In the genomic region with DNA sequence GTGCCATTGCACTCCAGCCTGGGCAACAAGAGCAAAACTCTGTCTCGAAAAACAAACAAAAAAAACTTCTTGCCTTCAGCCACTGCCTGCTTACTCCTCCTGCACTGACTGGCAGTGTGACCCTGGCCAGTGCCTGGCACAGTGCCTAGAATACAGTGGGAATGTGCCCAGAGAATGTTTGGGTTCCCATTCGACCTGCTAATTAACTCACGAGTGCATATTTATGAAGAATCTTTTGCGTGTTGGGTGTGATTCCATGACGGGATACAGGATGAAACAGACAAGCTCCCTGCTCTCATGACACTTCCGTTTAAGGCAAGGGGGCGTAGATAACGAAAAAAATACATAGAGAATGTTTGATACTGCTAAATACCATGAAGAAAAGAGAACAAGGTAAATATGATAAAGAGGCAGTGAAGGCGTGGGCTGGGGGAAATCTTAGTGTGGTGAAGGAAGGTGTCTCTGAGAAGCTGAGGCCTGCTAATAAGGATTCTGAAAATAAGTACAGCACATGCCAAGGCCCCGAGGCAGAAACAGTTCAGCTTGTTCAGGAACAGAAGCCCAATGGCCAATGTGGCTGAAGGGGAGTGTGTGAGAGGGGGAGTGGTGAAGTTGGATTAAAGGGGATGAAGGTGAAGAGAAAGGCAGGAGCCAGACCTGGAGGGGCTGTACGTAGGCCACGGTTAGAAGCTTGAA, we compare ENCODE assay signal across 13 cellular contexts. TPM values are rescaled to one million over a fixed set of nuclear protein-coding genes. Genes with fewer than 3 reads are reported as not detected.
DNase-seq lines count a peak whose midpoint lies in the region; ATAC-seq and TF ChIP-seq lines count a peak whose summit lies in the region.
"Had no signal": no experiment of that assay in that cellular context is flagged by ENCODE, and none has a peak within 500 bp of the region (broad histone marks: within the 10 kb centered on the region; RNA-seq: fewer than 3 reads in every experiment).

No MANE protein-coding gene starts in this region.

- TF ChIP-seq CTCF in GM20000 (IDR thresholded peaks at IDR 0.05; ENCODE audit: extremely low read depth, missing control alignments) (no peak), body of pancreas (IDR thresholded peaks at IDR 0.05) (no peak)

- H3K27ac Mint-ChIP-seq in natural killer cell treated with Interleukin-12 subunit alpha and Interleukin-12 subunit beta and Interleukin-15 and Interleukin-18, amount 100 ng/mL, for 72 hours, result peak overlapping the region; percentile 76 to 79

- peaks cover 78 to 80% of the 10 kb centered on the region in 2 donors for H3K4me1 Mint-ChIP-seq in natural killer cell treated with Interleukin-12 subunit alpha and Interleukin-12 subunit beta and Interleukin-15 and Interleukin-18, amount 100 ng/mL, for 72 hours (ENCODE audit: low read depth in 2 of 2)

- no peaks in the 10 kb centered on the region for H3K9me3 ChIP-seq in body of pancreas
- H3K9me3 ChIP-seq: A549, ascending aorta had no signal

- H3K36me3 Mint-ChIP-seq in natural killer cell treated with Interleukin-12 subunit alpha and Interleukin-12 subunit beta and Interleukin-15 and Interleukin-18, amount 100 ng/mL, for 72 hours, result peaks cover 6% of the 10 kb centered on the region

- no peaks in the 10 kb centered on the region for H3K36me3 ChIP-seq in body of pancreas (replicated peaks in 1 of 2; ENCODE audit: insufficient read depth in 1 of 2, low read depth in 2 of 2)
- H3K36me3 ChIP-seq: ascending aorta, WERI-Rb-1 had no signal

- H3K4me1 ChIP-seq in body of pancreas, result peaks cover 16% of the 10 kb centered on the region
- H3K4me1 ChIP-seq: ascending aorta had no signal

- no peaks in the 10 kb centered on the region for H3K9me3 Mint-ChIP-seq in natural killer cell treated with Interleukin-12 subunit alpha and Interleukin-12 subunit beta and Interleukin-15 and Interleukin-18, amount 100 ng/mL, for 72 hours

- peak; percentile 36 for ATAC-seq in body of pancreas
- ATAC-seq in natural killer cell treated with Interleukin-12 subunit alpha and Interleukin-12 subunit beta and Interleukin-15 and Interleukin-18, amount 100 ng/mL, for 72 hours, result no peak
- ATAC-seq: A549 had no signal

- no peaks in the 10 kb centered on the region for H3K27me3 ChIP-seq in body of pancreas
- H3K27me3 ChIP-seq: ascending aorta had no signal

- no peaks in the 10 kb centered on the region for H3K27me3 Mint-ChIP-seq in natural killer cell treated with Interleukin-12 subunit alpha and Interleukin-12 subunit beta and Interleukin-15 and Interleukin-18, amount 100 ng/mL, for 72 hours

- H3K4me3 ChIP-seq in body of pancreas, result no peak overlapping the region
- H3K4me3 ChIP-seq: A549, ascending aorta had no signal

- intact Hi-C loops in body of pancreas (cut with DNase I), result no loop called here

- peak; percentile 7 for DNase-seq in NCI-H2196 (lab: John Stamatoyannopoulos, UW; ENCODE audit: unreplicated experiment)
- DNase-seq in NCI-H2196 treated with DMSO at 0.1 percent for 48 hours (lab: John Stamatoyannopoulos, UW; ENCODE audit: unreplicated experiment), result no peak
- peak; percentile 56 for DNase-seq in GM20000 (ENCODE audit: low spot score)
- peak; percentile 67 to 79 (median 72) for DNase-seq in body of pancreas
- no peak for DNase-seq in natural killer cell treated with Interleukin-12 subunit alpha and Interleukin-12 subunit beta and Interleukin-15 and Interleukin-18, amount 100 ng/mL, for 72 hours (ENCODE audit: low spot score)
- no peak for DNase-seq in AG08395 (ENCODE audit: low spot score)
- no peak for DNase-seq in retina
- DNase-seq in GDM1 (lab: John Stamatoyannopoulos, UW), result no peak
- DNase-seq: NCI-H1436 treated with DMSO at 0.1 percent for 48 hours, WERI-Rb-1 had no signal

- peak overlapping the region; percentile 90 for H3K4me3 Mint-ChIP-seq in natural killer cell treated with Interleukin-12 subunit alpha and Interleukin-12 subunit beta and Interleukin-15 and Interleukin-18, amount 100 ng/mL, for 72 hours

- WGBS in body of pancreas, 2 donors, result 34% methylated on average over 12 of the region's 12 CpGs

- TF ChIP-seq POLR2A in body of pancreas (IDR thresholded peaks at IDR 0.05), result no peak

- peak overlapping the region in 2 of 4 donors; percentile 5 to 8 for H3K27ac ChIP-seq in body of pancreas
- H3K27ac ChIP-seq: A549, WERI-Rb-1 had no signal

RNA-seq across cellular contexts. Expression of a gene that starts 4.3 kb away (rescaled TPM):
- total RNA-seq in body of pancreas, result 1 to 10 TPM; 4.9 to 6.3 TPM
- total RNA-seq in natural killer cell treated with Interleukin-12 subunit alpha and Interleukin-12 subunit beta and Interleukin-15 and Interleukin-18, amount 100 ng/mL, for 72 hours, result 10 to 100 TPM; 26.9 to 54.1 TPM
- total RNA-seq: fibroblast of lung had no signal

RNA-seq across cellular contexts. Expression of a gene that starts 4.4 kb away (rescaled TPM):
- total RNA-seq in body of pancreas, result 10 to 100 TPM in 1 of 2 donors, not detected in 1; 16.8 TPM
- 10 to 100 TPM; 15.3 to 19.6 TPM for total RNA-seq in natural killer cell treated with Interleukin-12 subunit alpha and Interleukin-12 subunit beta and Interleukin-15 and Interleukin-18, amount 100 ng/mL, for 72 hours
- total RNA-seq: ascending aorta, fibroblast of lung had no signal

RNA-seq across cellular contexts. Expression of a gene that starts 15.8 kb away (rescaled TPM):
- total RNA-seq in body of pancreas, result 10 to 100 TPM in 1 of 2 donors, not detected in 1; 13.5 TPM
- not detected for total RNA-seq in natural killer cell treated with Interleukin-12 subunit alpha and Interleukin-12 subunit beta and Interleukin-15 and Interleukin-18, amount 100 ng/mL, for 72 hours
- total RNA-seq: ascending aorta had no signal

Comparison
In these comparisons a context has a peak if more than half of its experiments do, and no peak if none do; other contexts are left out.
1. DNase-seq: peak in NCI-H2196 (single experiment), GM20000 (single experiment) and body of pancreas (4 of 4); none in NCI-H2196 treated with DMSO at 0.1 percent for 48 hours (single experiment), natural killer cell treated with Interleukin-12 subunit alpha and Interleukin-12 subunit beta and Interleukin-15 and Interleukin-18, amount 100 ng/mL, for 72 hours (single experiment), AG08395 (single experiment), retina (single experiment) and GDM1 (single experiment).